ENCODE assay signal across 21 cellular contexts in the genomic region with DNA sequence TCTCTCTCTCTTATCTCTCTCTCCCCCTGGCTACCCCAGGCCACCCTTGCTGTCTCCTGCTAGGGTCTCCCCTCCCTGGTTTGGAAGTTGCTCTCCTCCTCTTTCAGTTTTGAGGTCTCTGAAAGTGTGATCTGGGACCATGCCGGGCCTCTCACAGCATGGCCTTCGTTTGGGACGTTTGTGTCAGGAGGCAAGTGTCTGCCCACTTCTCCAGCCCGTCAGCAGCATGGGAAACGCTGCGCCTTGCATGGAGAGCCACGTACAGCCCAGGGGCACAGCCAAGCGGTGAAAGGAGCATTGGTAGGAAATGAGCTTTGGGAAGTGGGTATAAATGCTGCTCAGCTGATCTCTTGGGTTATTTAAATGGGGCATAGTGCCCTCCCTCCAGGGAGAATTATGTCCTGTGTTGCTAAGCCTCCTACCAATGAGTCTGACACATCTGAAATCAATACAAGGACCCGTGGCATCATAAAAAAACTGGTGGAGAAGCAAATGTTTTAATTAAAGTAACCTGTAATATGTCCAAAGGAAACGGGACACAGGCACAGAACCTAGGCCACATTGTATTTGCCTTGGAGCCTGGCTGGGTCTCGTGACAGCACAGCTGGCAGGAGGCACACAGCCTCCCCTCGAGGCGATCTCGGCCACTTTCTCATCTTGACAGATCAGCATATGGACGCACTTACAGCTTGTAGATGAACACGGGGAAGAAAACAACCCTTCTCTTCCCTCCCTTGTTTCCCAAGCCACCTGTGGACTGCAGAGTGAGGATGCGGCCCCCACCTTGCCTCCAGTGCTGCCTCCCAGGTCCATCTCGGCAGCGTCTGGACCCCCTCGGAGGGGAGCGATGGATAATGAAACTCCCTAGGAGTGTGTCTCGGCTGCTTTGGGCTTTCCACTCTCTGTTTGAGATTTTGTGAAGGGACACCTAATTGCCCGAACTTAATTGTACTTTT.
DNase-seq lines count a peak whose midpoint lies in the region; ATAC-seq, FAIRE-seq and TF ChIP-seq lines count a peak whose summit lies in the region.
"Had no signal": no experiment of that assay in that cellular context is flagged by ENCODE, and none has a peak within 500 bp of the region (broad histone marks: within the 10 kb centered on the region; RNA-seq: fewer than 3 reads in every experiment).

No MANE protein-coding gene starts in this region.

- H3K4me3 ChIP-seq in endodermal cell (ENCODE audit: low read length) (no peak overlapping the region), GM23248 (no peak overlapping the region)
- H3K4me3 ChIP-seq: A549, uterus had no signal

- no peak overlapping the region for H3K4me2 ChIP-seq in GM23248 (ENCODE audit: unreplicated experiment)
- H3K4me2 ChIP-seq: A549 had no signal

- H3K36me3 ChIP-seq in endodermal cell (ENCODE audit: control insufficient read depth, insufficient read depth, low read length) (no peaks in the 10 kb centered on the region), GM23248 (ENCODE audit: low read depth) (no peaks in the 10 kb centered on the region)
- H3K36me3 ChIP-seq: uterus had no signal

- no peak for ATAC-seq in HG03378 (IDR thresholded peaks at IDR 0.05; ENCODE audit: unreplicated experiment)
- no peak for ATAC-seq in CD4-positive, alpha-beta T cell (ENCODE audit: poor library complexity)
- ATAC-seq: A549 had no signal

- H3K27ac ChIP-seq in endodermal cell (ENCODE audit: low read depth, low read length) (no peak overlapping the region), GM23248 (no peak overlapping the region)
- H3K27ac ChIP-seq in CD4-positive, alpha-beta T cell (ENCODE audit: low read depth, low read length): no peak overlapping the region
- H3K27ac ChIP-seq: A549, epithelial cell of prostate, uterus had no signal

- no peak overlapping the region for H3K4me3 Mint-ChIP-seq in activated CD4-positive, alpha-beta T cell treated with anti-CD3 and anti-CD28 coated beads, Interleukin-2, amount 10 ng/mL, durations not matched to agents 24 days and 14 days
- no peak overlapping the region for H3K4me3 Mint-ChIP-seq in endodermal cell
- no peak overlapping the region for H3K4me3 Mint-ChIP-seq in CD4-positive, alpha-beta T cell
- H3K4me3 Mint-ChIP-seq: activated naive CD4-positive, alpha-beta T cell treated with anti-CD3 and anti-CD28 coated beads, Interleukin-2, amount 50 U/mL, for 24 hours; memory B cell; nephron; stimulated activated naive CD8-positive, alpha-beta T cell treated with anti-CD3 and anti-CD28 coated beads, Interleukin-15, amount 100 ng/mL, for 72 hours had no signal

- H3K27me3 Mint-ChIP-seq in activated CD4-positive, alpha-beta T cell treated with anti-CD3 and anti-CD28 coated beads, Interleukin-2, amount 10 ng/mL, durations not matched to agents 24 days and 14 days: peaks cover 24% of the 10 kb centered on the region
- H3K27me3 Mint-ChIP-seq in endodermal cell (ENCODE audit: insufficient read depth): peaks cover 23% of the 10 kb centered on the region
- H3K27me3 Mint-ChIP-seq in CD4-positive, alpha-beta T cell: peaks cover 1% of the 10 kb centered on the region
- H3K27me3 Mint-ChIP-seq: activated naive CD4-positive, alpha-beta T cell treated with anti-CD3 and anti-CD28 coated beads, Interleukin-2, amount 50 U/mL, for 24 hours had no signal

- CTCF ChIA-PET in CD4-positive, alpha-beta T cell (lab: Charles Lee): no interaction called here

- H3F3A ChIP-seq in GM23248 (ENCODE audit: insufficient read depth): no peaks in the 10 kb centered on the region

- no peaks in the 10 kb centered on the region for H3K4me1 Mint-ChIP-seq in activated CD4-positive, alpha-beta T cell treated with anti-CD3 and anti-CD28 coated beads, Interleukin-2, amount 10 ng/mL, durations not matched to agents 24 days and 14 days
- peaks cover 49% of the 10 kb centered on the region for H3K4me1 Mint-ChIP-seq in endodermal cell
- peaks cover 2% of the 10 kb centered on the region for H3K4me1 Mint-ChIP-seq in CD4-positive, alpha-beta T cell (ENCODE audit: low read depth)
- H3K4me1 Mint-ChIP-seq: memory B cell had no signal

- peaks cover 11% of the 10 kb centered on the region; the same call in 1 of the 2 replicates for H3K79me2 ChIP-seq in GM23248 (ENCODE audit: insufficient read depth)

- H3K9me3 ChIP-seq in endodermal cell (ENCODE audit: control insufficient read depth, low read length) (no peaks in the 10 kb centered on the region), GM23248 (ENCODE audit: low read depth) (no peaks in the 10 kb centered on the region)
- H3K9me3 ChIP-seq in CD4-positive, alpha-beta T cell (ENCODE audit: control insufficient read depth, low read length): no peaks in the 10 kb centered on the region
- H3K9me3 ChIP-seq: A549, uterus had no signal

- peak overlapping the region; percentile 32 for H3K27ac Mint-ChIP-seq in activated CD4-positive, alpha-beta T cell treated with anti-CD3 and anti-CD28 coated beads, Interleukin-2, amount 10 ng/mL, durations not matched to agents 24 days and 14 days
- H3K27ac Mint-ChIP-seq in endodermal cell: no peak overlapping the region
- H3K27ac Mint-ChIP-seq in CD4-positive, alpha-beta T cell: no peak overlapping the region
- H3K27ac Mint-ChIP-seq: activated naive CD4-positive, alpha-beta T cell treated with anti-CD3 and anti-CD28 coated beads, Interleukin-2, amount 50 U/mL, for 24 hours; memory B cell; nephron had no signal

- in situ Hi-C loops in GM23248 (cut with MboI): no loop called here

- no peak for DNase-seq in activated CD4-positive, alpha-beta T cell treated with anti-CD3 and anti-CD28 coated beads, Interleukin-2, amount 10 ng/mL, durations not matched to agents 24 days and 14 days
- no peak for DNase-seq in activated CD4-positive, alpha-beta T cell treated with anti-CD3 and anti-CD28 coated beads, Interleukin-2, amount 50 U/mL, for 4 hours
- peak; percentile 42 for DNase-seq in endodermal cell
- DNase-seq in lung microvascular endothelial cell (ENCODE audit: low read depth in 2 of 2): peak; percentile 39 to 48
- DNase-seq in urothelium cell line (ENCODE audit: low spot score): no peak
- DNase-seq in CD4-positive, alpha-beta T cell: no peak
- no peak for DNase-seq in GM23248
- DNase-seq: activated CD4-positive, alpha-beta T cell treated with anti-CD3 and anti-CD28 coated beads for 4 hours; cortex of kidney; EL; HCEC 1CT; NCI-H1436; stimulated activated naive CD8-positive, alpha-beta T cell treated with anti-CD3 and anti-CD28 coated beads, Interleukin-15, amount 100 ng/mL, for 72 hours; T1000; uterus had no signal

- H3K9ac ChIP-seq in endodermal cell (ENCODE audit: extremely low read depth, low read length, poor library complexity, severe bottlenecking) (no peak overlapping the region), GM23248 (no peak overlapping the region)

- H3K27me3 ChIP-seq in endodermal cell (ENCODE audit: control insufficient read depth, insufficient read depth, low read length, poor library complexity, severe bottlenecking): no peaks in the 10 kb centered on the region
- H3K27me3 ChIP-seq in CD4-positive, alpha-beta T cell (ENCODE audit: control insufficient read depth, insufficient read depth, low read length): no peaks in the 10 kb centered on the region
- no peaks in the 10 kb centered on the region for H3K27me3 ChIP-seq in GM23248 (replicated peaks; ENCODE audit: insufficient read depth)
- H3K27me3 ChIP-seq: uterus had no signal

- intact Hi-C loops in activated CD4-positive, alpha-beta T cell treated with anti-CD3 and anti-CD28 coated beads, Interleukin-2, amount 10 ng/mL, durations not matched to agents 24 days and 14 days (cut with micrococcal nuclease): no loop called here
- intact Hi-C loops in CD4-positive, alpha-beta T cell (cut with DNase I, micrococcal nuclease): no loop called here

- FAIRE-seq in urothelium cell line (lab: Jason Lieb, UNC): peak; percentile 9
- FAIRE-seq: A549 had no signal

- no peak for TF ChIP-seq CTCF in endodermal cell (conservative IDR thresholded peaks at IDR 0.05)
- TF ChIP-seq CTCF in CD4-positive, alpha-beta T cell (IDR thresholded peaks at IDR 0.05): no peak

- no peaks in the 10 kb centered on the region for H3K36me3 Mint-ChIP-seq in activated CD4-positive, alpha-beta T cell treated with anti-CD3 and anti-CD28 coated beads, Interleukin-2, amount 10 ng/mL, durations not matched to agents 24 days and 14 days (ENCODE audit: low read depth)
- H3K36me3 Mint-ChIP-seq in endodermal cell (ENCODE audit: low read depth): no peaks in the 10 kb centered on the region
- no peaks in the 10 kb centered on the region for H3K36me3 Mint-ChIP-seq in CD4-positive, alpha-beta T cell (ENCODE audit: low read depth)
- H3K36me3 Mint-ChIP-seq: activated naive CD4-positive, alpha-beta T cell treated with anti-CD3 and anti-CD28 coated beads, Interleukin-2, amount 50 U/mL, for 24 hours; memory B cell had no signal

- 89 to 90% methylated on average over 2 to 23 of the region's 23 CpGs for WGBS in endodermal cell (ENCODE audit: insufficient coverage in 1 of 2, insufficient read length in 1 of 2), 2 experiments
- 62% methylated on average over 23 of the region's 23 CpGs for WGBS in GM23248 (ENCODE audit: low coverage in 1 of 2, low lambda C conversion rate in 2 of 2, missing lambda C conversion rate in 2 of 2), 2 experiments

- H3K4me1 ChIP-seq in endodermal cell (ENCODE audit: control insufficient read depth, insufficient read depth, low read length): peaks cover 26% of the 10 kb centered on the region
- no peaks in the 10 kb centered on the region for H3K4me1 ChIP-seq in GM23248 (ENCODE audit: insufficient read depth)
- H3K4me1 ChIP-seq: A549, uterus had no signal

- no peak overlapping the region for H2AFZ ChIP-seq in GM23248

- H4K20me1 ChIP-seq in GM23248 (ENCODE audit: insufficient read depth): 0 out of 2 replicates have a peak, but pooled peaks cover 3% of the 10 kb centered on the region

- no peaks in the 10 kb centered on the region for H3K9me3 Mint-ChIP-seq in activated CD4-positive, alpha-beta T cell treated with anti-CD3 and anti-CD28 coated beads, Interleukin-2, amount 10 ng/mL, durations not matched to agents 24 days and 14 days
- no peaks in the 10 kb centered on the region for H3K9me3 Mint-ChIP-seq in endodermal cell
- no peaks in the 10 kb centered on the region for H3K9me3 Mint-ChIP-seq in CD4-positive, alpha-beta T cell
- H3K9me3 Mint-ChIP-seq: activated naive CD4-positive, alpha-beta T cell treated with anti-CD3 and anti-CD28 coated beads, Interleukin-2, amount 50 U/mL, for 24 hours; memory B cell; nephron; stimulated activated naive CD8-positive, alpha-beta T cell treated with anti-CD3 and anti-CD28 coated beads, Interleukin-15, amount 100 ng/mL, for 72 hours had no signal

- H3K9me2 ChIP-seq in GM23248 (ENCODE audit: insufficient read depth): no peaks in the 10 kb centered on the region

- POLR2A ChIA-PET in CD4-positive, alpha-beta T cell (lab: Charles Lee): no interaction called here

Comparison
In these comparisons a context has a peak if more than half of its experiments do, and no peak if none do; other contexts are left out.
1. DNase-seq: peak in endodermal cell (single experiment) and lung microvascular endothelial cell (2 of 2); none in activated CD4-positive, alpha-beta T cell treated with anti-CD3 and anti-CD28 coated beads, Interleukin-2, amount 10 ng/mL, durations not matched to agents 24 days and 14 days (single experiment), activated CD4-positive, alpha-beta T cell treated with anti-CD3 and anti-CD28 coated beads, Interleukin-2, amount 50 U/mL, for 4 hours (0 of 2), urothelium cell line (single experiment), CD4-positive, alpha-beta T cell (0 of 10) and GM23248 (single experiment).